Comparison of ENCODE assay signal across 8 cellular contexts in the genomic region with DNA sequence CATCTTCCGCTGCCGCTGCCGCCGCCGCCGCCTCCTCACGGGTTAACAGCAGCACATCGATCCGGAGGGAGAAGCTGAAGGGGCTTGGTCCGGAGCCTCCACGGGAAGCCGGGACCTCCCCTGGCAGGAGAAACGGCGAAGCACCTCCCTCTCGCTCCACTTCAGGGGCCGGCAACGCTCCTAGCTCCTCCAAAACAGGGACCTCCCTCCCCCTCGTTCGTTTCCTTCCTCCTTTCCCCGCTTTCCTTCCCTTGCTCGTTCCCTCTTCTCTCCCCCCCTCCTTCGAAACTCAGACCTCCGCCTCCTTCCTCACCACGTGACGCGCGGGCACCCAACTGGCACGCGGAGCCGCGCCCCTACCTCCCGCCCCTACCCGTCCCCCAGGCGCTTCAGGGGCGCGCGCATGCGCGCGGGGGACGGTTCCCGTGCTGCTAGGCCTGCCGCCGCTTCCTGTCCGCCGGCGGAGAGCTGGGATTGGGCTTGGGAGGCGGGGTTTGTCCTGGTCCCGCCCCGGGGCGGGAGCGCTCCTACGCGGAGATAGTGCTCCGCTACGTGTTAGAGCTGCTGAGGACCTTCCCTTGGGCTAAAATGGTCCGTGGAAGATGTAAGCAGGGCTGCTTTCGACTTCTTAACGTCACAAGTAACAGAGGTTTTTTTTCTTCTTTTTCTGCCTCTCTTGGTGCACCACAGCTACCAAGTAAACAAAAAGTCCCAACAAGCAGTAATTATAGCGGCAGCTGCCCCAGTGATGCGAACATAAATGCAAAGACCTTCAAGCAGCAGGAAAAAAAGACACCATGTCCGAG. TPM values are rescaled to one million over a fixed set of nuclear protein-coding genes. Genes with fewer than 3 reads are reported as not detected.
DNase-seq lines count a peak whose midpoint lies in the region; ATAC-seq and TF ChIP-seq lines count a peak whose summit lies in the region.

A gene with protein sequence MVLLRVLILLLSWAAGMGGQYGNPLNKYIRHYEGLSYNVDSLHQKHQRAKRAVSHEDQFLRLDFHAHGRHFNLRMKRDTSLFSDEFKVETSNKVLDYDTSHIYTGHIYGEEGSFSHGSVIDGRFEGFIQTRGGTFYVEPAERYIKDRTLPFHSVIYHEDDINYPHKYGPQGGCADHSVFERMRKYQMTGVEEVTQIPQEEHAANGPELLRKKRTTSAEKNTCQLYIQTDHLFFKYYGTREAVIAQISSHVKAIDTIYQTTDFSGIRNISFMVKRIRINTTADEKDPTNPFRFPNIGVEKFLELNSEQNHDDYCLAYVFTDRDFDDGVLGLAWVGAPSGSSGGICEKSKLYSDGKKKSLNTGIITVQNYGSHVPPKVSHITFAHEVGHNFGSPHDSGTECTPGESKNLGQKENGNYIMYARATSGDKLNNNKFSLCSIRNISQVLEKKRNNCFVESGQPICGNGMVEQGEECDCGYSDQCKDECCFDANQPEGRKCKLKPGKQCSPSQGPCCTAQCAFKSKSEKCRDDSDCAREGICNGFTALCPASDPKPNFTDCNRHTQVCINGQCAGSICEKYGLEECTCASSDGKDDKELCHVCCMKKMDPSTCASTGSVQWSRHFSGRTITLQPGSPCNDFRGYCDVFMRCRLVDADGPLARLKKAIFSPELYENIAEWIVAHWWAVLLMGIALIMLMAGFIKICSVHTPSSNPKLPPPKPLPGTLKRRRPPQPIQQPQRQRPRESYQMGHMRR (minus strand): TSS at position 176 of the 806 bp plus-strand sequence. CDS start 173 bp downstream, at position 3.

- no peaks in the 10 kb centered on the region for H3K36me3 ChIP-seq in BJ (ENCODE audit: control insufficient read depth, insufficient read depth, low read length)

- H3K27me3 ChIP-seq in BJ (ENCODE audit: control insufficient read depth, insufficient read depth, low read length), result no peaks in the 10 kb centered on the region

- peak within 1 kb of the TSS; percentile 94 for H3K27ac Mint-ChIP-seq in activated CD4-positive, alpha-beta T cell treated with anti-CD3 and anti-CD28 coated beads, Interleukin-2, amount 10 ng/mL, durations not matched to agents 7 days and 5 days

- H3K4me3 ChIP-seq in BJ (ENCODE audit: low read depth, low read length), result peak within 1 kb of the TSS; percentile 97

- no peak for TF ChIP-seq CTCF in BJ (IDR thresholded peaks at IDR 0.05; ENCODE audit: insufficient read depth, low read depth, low read length)

- H3K36me3 Mint-ChIP-seq in activated CD4-positive, alpha-beta T cell treated with anti-CD3 and anti-CD28 coated beads, Interleukin-2, amount 10 ng/mL, durations not matched to agents 7 days and 5 days (ENCODE audit: low read depth), result peaks cover 24% of the 10 kb centered on the region

- H3K9me3 Mint-ChIP-seq in activated CD4-positive, alpha-beta T cell treated with anti-CD3 and anti-CD28 coated beads, Interleukin-2, amount 10 ng/mL, durations not matched to agents 7 days and 5 days, result no peaks in the 10 kb centered on the region

- POLR2A ChIA-PET in BJ (lab: Charles Lee), result interaction anchor here (0.6 to 1.7 kb wide), 6 partner anchors 21 to 418 kb away, joined by 3 to 27 read pairs (median 6); a partner anchor contains a TSS
- POLR2A ChIA-PET in activated CD4-positive, alpha-beta T cell treated with anti-CD3 and anti-CD28 coated beads, Interleukin-2, amount 10 ng/mL, durations not matched to agents 7 days and 5 days (lab: Charles Lee), result interaction anchor here (0.7 to 2.1 kb wide), 3 partner anchors 21 to 508 kb away, joined by 3 to 16 read pairs (median 5); a partner anchor contains a TSS

- CTCF ChIA-PET in BJ (lab: Yijun Ruan, JAX), result interaction anchor here (0.6 to 1.4 kb wide), 4 partner anchors 21 to 568 kb away, joined by 3 to 6 read pairs (median 4); a partner anchor contains a TSS
- CTCF ChIA-PET in activated CD4-positive, alpha-beta T cell treated with anti-CD3 and anti-CD28 coated beads, Interleukin-2, amount 10 ng/mL, durations not matched to agents 7 days and 5 days (lab: Charles Lee), result interaction anchor here (0.6 to 3.1 kb wide), 10 partner anchors 10 to 291 kb away, joined by 3 to 11 read pairs (median 3); a partner anchor contains a TSS

- H3K4me1 Mint-ChIP-seq in activated CD4-positive, alpha-beta T cell treated with anti-CD3 and anti-CD28 coated beads, Interleukin-2, amount 10 ng/mL, durations not matched to agents 7 days and 5 days, result peaks cover 35% of the 10 kb centered on the region

- H3K27me3 Mint-ChIP-seq in activated CD4-positive, alpha-beta T cell treated with anti-CD3 and anti-CD28 coated beads, Interleukin-2, amount 10 ng/mL, durations not matched to agents 7 days and 5 days, result no peaks in the 10 kb centered on the region

- ATAC-seq in GM19324 (IDR thresholded peaks at IDR 0.05; ENCODE audit: low FRiP score, unreplicated experiment) (peak; percentile 90), HG03469 (IDR thresholded peaks at IDR 0.05; ENCODE audit: unreplicated experiment) (peak; percentile 84), left lobe of liver (peak; percentile 91)

- peak within 1 kb of the TSS; percentile 96 for H3K4me3 Mint-ChIP-seq in activated CD4-positive, alpha-beta T cell treated with anti-CD3 and anti-CD28 coated beads, Interleukin-2, amount 10 ng/mL, durations not matched to agents 7 days and 5 days

- DNase-seq in BJ (ENCODE audit: low read depth) (peak; percentile 96), NCI-H69 (lab: John Stamatoyannopoulos, UW) (peak; percentile 100), cortex of kidney (lab: John Stamatoyannopoulos, UW) (peak; percentile 71), left lobe of liver (ENCODE audit: low spot score) (peak; percentile 100)
- peak; percentile 99 for DNase-seq in activated CD4-positive, alpha-beta T cell treated with anti-CD3 and anti-CD28 coated beads, Interleukin-2, amount 10 ng/mL, durations not matched to agents 7 days and 5 days
- DNase-seq in stimulated activated CD4-positive, alpha-beta T cell treated with anti-CD3 and anti-CD28 coated beads, Interleukin-2, amount 100 ng/mL, for 4 hours (ENCODE audit: low read depth), result peak; percentile 98

RNA-seq across cellular contexts. Expression of the gene that starts here (rescaled TPM):
- polyA plus RNA-seq in BJ (2011; rRNA removed), result 106 and 142 TPM in 2 replicates
- polyA minus RNA-seq in BJ (2011; rRNA and poly(A)+ RNA removed), result 70.3 and 77.2 TPM in 2 replicates
- total RNA-seq in activated CD4-positive, alpha-beta T cell treated with anti-CD3 and anti-CD28 coated beads, Interleukin-2, amount 10 ng/mL, durations not matched to agents 7 days and 5 days, result 100 to 1,000 TPM; 140 to 170 TPM
- total RNA-seq in left lobe of liver, result 36.6 TPM

Comparison
In these comparisons a context has a peak if more than half of its experiments do, and no peak if none do; other contexts are left out.
1. Peak in every context shown above with its lines: DNase-seq, ATAC-seq and H3K4me3 ChIP-seq.